8 cellular contexts compared by ENCODE assay signal in genomic region chr3:50675179-50676030, GRCh38. TPM values are rescaled to one million over a fixed set of nuclear protein-coding genes. Genes with fewer than 3 reads are reported as not detected.
DNase-seq lines count a peak whose midpoint lies in the region; ATAC-seq and TF ChIP-seq lines count a peak whose summit lies in the region.

No MANE protein-coding gene starts in this region.

- TF ChIP-seq CTCF in fibroblast of lung (conservative IDR thresholded peaks at IDR 0.05 in 1 of 2, IDR thresholded peaks at IDR 0.05 in 1 of 2; ENCODE audit: low read depth in 1 of 2, low read length in 2 of 2) (peak; percentile 8 to 16), neutrophil (IDR thresholded peaks at IDR 0.05) (no peak), thoracic aorta (IDR thresholded peaks at IDR 0.05) (no peak)

- H2AFZ ChIP-seq in fibroblast of lung (ENCODE audit: low read length): no peak overlapping the region

- H3K36me3 ChIP-seq in fibroblast of lung (ENCODE audit: control insufficient read depth, insufficient read depth, low read length) (no peaks in the 10 kb centered on the region), neutrophil (no peaks in the 10 kb centered on the region), thoracic aorta (no peaks in the 10 kb centered on the region)

- DNase-seq in NCI-H2196 treated with DMSO at 0.1 percent for 48 hours (lab: John Stamatoyannopoulos, UW; ENCODE audit: unreplicated experiment) (peak; percentile 15), fibroblast of lung (ENCODE audit: low read depth in 2 of 2) (no peak), thoracic aorta (ENCODE audit: low spot score) (no peak), MV-4-11 (lab: John Stamatoyannopoulos, UW) (no peak)
- peak; percentile 78 to 82 for DNase-seq in activated T-cell treated with anti-CD3 and anti-CD28 coated beads, Interleukin-2, amount 50 U/mL, for 48 hours

- H3K27ac ChIP-seq in fibroblast of lung (ENCODE audit: insufficient read depth, low read length): no peak overlapping the region
- no peak overlapping the region for H3K27ac ChIP-seq in neutrophil
- no peak overlapping the region for H3K27ac ChIP-seq in thoracic aorta

- H3K4me3 ChIP-seq in fibroblast of lung (replicated peaks in 1 of 4; ENCODE audit: control extremely low read depth in 1 of 4, insufficient read depth in 1 of 4, low read depth in 3 of 4, low read length in 4 of 4): peak overlapping the region in 2 of 4 experiments; percentile 36 to 44
- peak overlapping the region; percentile 7 to 49 for H3K4me3 ChIP-seq in neutrophil (ENCODE audit: low read depth in 1 of 2, low read length in 1 of 2)
- H3K4me3 ChIP-seq in thoracic aorta: peak overlapping the region; percentile 60

- H3K4me1 ChIP-seq in fibroblast of lung (ENCODE audit: control insufficient read depth, extremely low read depth, insufficient read depth, low read length) (peaks cover 2% of the 10 kb centered on the region), neutrophil (ENCODE audit: control insufficient read depth in 1 of 2, insufficient read depth in 1 of 2, low read depth in 1 of 2, low read length in 1 of 2) (peaks cover 0 to 10% of the 10 kb centered on the region in 2 experiments), thoracic aorta (ENCODE audit: control insufficient read depth in 1 of 2, low read depth in 2 of 2) (peaks cover 6 to 8% of the 10 kb centered on the region in 2 donors)

- H3K27me3 ChIP-seq in fibroblast of lung (ENCODE audit: control insufficient read depth, insufficient read depth, low read length) (peaks cover 36% of the 10 kb centered on the region), neutrophil (peaks cover 98% of the 10 kb centered on the region), thoracic aorta (replicated peaks; ENCODE audit: insufficient read depth) (no peaks in the 10 kb centered on the region)

- peak overlapping the region; percentile 50 for H3K4me2 ChIP-seq in fibroblast of lung (ENCODE audit: extremely low read depth, insufficient read depth, low read length)

- H3K79me2 ChIP-seq in fibroblast of lung (ENCODE audit: control insufficient read depth, insufficient read depth, low read length): no peaks in the 10 kb centered on the region

- ATAC-seq in GM18868 (IDR thresholded peaks at IDR 0.05; ENCODE audit: unreplicated experiment) (peak; percentile 34), thoracic aorta (ENCODE audit: insufficient number of reproducible peaks, low FRiP score, low read depth) (no peak), HG03378 (IDR thresholded peaks at IDR 0.05; ENCODE audit: unreplicated experiment) (no peak)

- H3K9me3 ChIP-seq in fibroblast of lung (ENCODE audit: control insufficient read depth, insufficient read depth, low read depth, low read length) (no peaks in the 10 kb centered on the region), neutrophil (no peaks in the 10 kb centered on the region), thoracic aorta (no peaks in the 10 kb centered on the region)

- no peak overlapping the region for H3K9ac ChIP-seq in fibroblast of lung (ENCODE audit: insufficient read depth, low read length)

- H4K20me1 ChIP-seq in fibroblast of lung (ENCODE audit: control insufficient read depth, extremely low read depth, insufficient read depth, low read length): no peaks in the 10 kb centered on the region

RNA-seq across cellular contexts. Expression of gene DOCK3, which starts 0.7 kb away (rescaled TPM):
- total RNA-seq in fibroblast of lung (0.17 and 0.26 TPM in 2 replicates), thoracic aorta (under 1 TPM; 0.14 to 0.71 TPM)
- 0.07 TPM in 2 replicates for polyA plus RNA-seq in fibroblast of lung
- 0.13 and 0.21 TPM in 2 replicates for polyA plus RNA-seq in fibroblast of lung (2012)
- polyA minus RNA-seq in fibroblast of lung (ENCODE audit: low replicate concordance): 0.07 and 0.31 TPM in 2 replicates

RNA-seq across cellular contexts. Expression of gene MAPKAPK3, which starts 58.5 kb away (rescaled TPM):
- total RNA-seq in fibroblast of lung (25.4 and 34.3 TPM in 2 replicates), thoracic aorta (10 to 100 TPM; 20.6 to 31.1 TPM)
- polyA plus RNA-seq in fibroblast of lung: 38.4 and 44.6 TPM in 2 replicates
- 34.2 and 38.7 TPM in 2 replicates for polyA plus RNA-seq in fibroblast of lung (2012)
- polyA minus RNA-seq in fibroblast of lung (ENCODE audit: low replicate concordance): 56.9 and 60.2 TPM in 2 replicates

Comparison
In these comparisons a context has a peak if more than half of its experiments do, and no peak if none do; other contexts are left out.
1. DNase-seq: peak in NCI-H2196 treated with DMSO at 0.1 percent for 48 hours (single experiment) and activated T-cell treated with anti-CD3 and anti-CD28 coated beads, Interleukin-2, amount 50 U/mL, for 48 hours (2 of 2); none in fibroblast of lung (0 of 2), thoracic aorta (single experiment) and MV-4-11 (single experiment).
2. CTCF ChIP-seq: peak in fibroblast of lung (2 of 2); none in neutrophil (single experiment) and thoracic aorta (single experiment).